ENCODE assay signal across 9 cellular contexts in the genomic region with DNA sequence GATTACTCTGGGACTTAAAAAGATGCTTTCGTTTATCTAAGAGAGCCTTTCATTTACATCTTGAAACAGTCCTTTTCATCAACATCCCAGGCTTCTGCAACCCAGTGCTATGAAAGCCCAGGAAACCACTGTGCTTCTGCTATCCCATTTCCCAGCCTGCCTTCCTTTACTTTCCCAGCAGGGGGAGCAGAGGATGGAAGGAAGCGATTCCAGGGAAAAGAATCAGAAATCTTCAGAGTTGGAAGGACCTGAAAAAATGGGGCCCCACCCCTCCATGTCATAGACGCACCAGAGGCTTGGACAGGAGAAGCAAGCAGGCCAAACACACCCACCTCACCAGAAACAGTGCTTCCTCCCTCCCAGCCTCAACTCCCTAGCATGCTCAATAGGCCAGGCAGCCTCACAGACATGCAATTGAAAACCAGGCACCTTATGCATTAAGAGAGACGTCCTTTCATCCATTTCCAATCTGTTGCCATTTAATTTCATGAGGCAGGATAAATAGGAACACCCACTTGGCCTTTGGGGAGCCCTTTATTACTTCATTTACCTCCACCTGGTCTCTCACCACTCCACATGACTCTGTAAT.
DNase-seq lines count a peak whose midpoint lies in the region; ATAC-seq and TF ChIP-seq lines count a peak whose summit lies in the region.
"Had no signal": no experiment of that assay in that cellular context is flagged by ENCODE, and none has a peak within 500 bp of the region (broad histone marks: within the 10 kb centered on the region; RNA-seq: fewer than 3 reads in every experiment).

No MANE protein-coding gene starts in this region.

- no peaks in the 10 kb centered on the region for H3K79me2 ChIP-seq in Loucy (ENCODE audit: insufficient read depth, low read length)

- H3K27me3 Mint-ChIP-seq in mesothelial cell of epicardium (ENCODE audit: low read depth) = peaks cover 15% of the 10 kb centered on the region

- peaks cover 28% of the 10 kb centered on the region for H3K9me3 Mint-ChIP-seq in mesothelial cell of epicardium

- H3F3A ChIP-seq in Loucy (ENCODE audit: low read depth) = no peaks in the 10 kb centered on the region

- no peaks in the 10 kb centered on the region for H3K36me3 Mint-ChIP-seq in mesothelial cell of epicardium

- no peaks in the 10 kb centered on the region for H3K9me2 ChIP-seq in Loucy (replicated peaks; ENCODE audit: low read depth, low read length)

- H3K36me3 ChIP-seq in BE2C (no peaks in the 10 kb centered on the region), Loucy (ENCODE audit: insufficient read depth, low read length) (no peaks in the 10 kb centered on the region)

- peaks cover 29% of the 10 kb centered on the region for H3K4me1 ChIP-seq in BE2C
- no peaks in the 10 kb centered on the region for H3K4me1 ChIP-seq in Loucy (ENCODE audit: insufficient read depth, low read length, poor library complexity, severe bottlenecking)

- H2AFZ ChIP-seq in Loucy (ENCODE audit: low read length) = no peak overlapping the region

- H3K9ac ChIP-seq in Loucy (ENCODE audit: low read depth, low read length, poor library complexity, severe bottlenecking) = no peak overlapping the region

- H3K4me3 ChIP-seq in BE2C (ENCODE audit: low read depth, low read length) (no peak overlapping the region), Loucy (ENCODE audit: low read length, poor library complexity, severe bottlenecking) (no peak overlapping the region)
- H3K4me3 ChIP-seq: lung had no signal

- H3K27ac Mint-ChIP-seq in mesothelial cell of epicardium = no peak overlapping the region

- peak; percentile 93 for TF ChIP-seq CTCF in BE2C (IDR thresholded peaks at IDR 0.05; ENCODE audit: low read depth, low read length)
- 0 out of 2 replicates have a peak, but pooled peaks have one; percentile 16 for TF ChIP-seq CTCF in Loucy (conservative IDR thresholded peaks at IDR 0.05; ENCODE audit: low read length)
- TF ChIP-seq CTCF in mesothelial cell of epicardium (IDR thresholded peaks at IDR 0.05; ENCODE audit: unreplicated experiment) = peak; percentile 68

- no peaks in the 10 kb centered on the region for H4K20me1 ChIP-seq in Loucy (ENCODE audit: insufficient read depth, low read length, poor library complexity, severe bottlenecking)

- H3K9me3 ChIP-seq in BE2C = 0 out of 2 replicates have a peak, but pooled peaks cover 2% of the 10 kb centered on the region
- H3K9me3 ChIP-seq in Loucy (ENCODE audit: insufficient read depth, low read depth, low read length) = peaks cover 10% of the 10 kb centered on the region; the same call in 1 of the 2 replicates

- H3K4me1 Mint-ChIP-seq in mesothelial cell of epicardium = no peaks in the 10 kb centered on the region

- H3K27me3 ChIP-seq in BE2C = no peaks in the 10 kb centered on the region
- H3K27me3 ChIP-seq in Loucy (ENCODE audit: insufficient read depth, low read length, poor library complexity, severe bottlenecking) = no peaks in the 10 kb centered on the region

- no peak overlapping the region for H3K4me3 Mint-ChIP-seq in mesothelial cell of epicardium

- DNase-seq in BE2C (peak; percentile 64), cerebellar cortex (ENCODE audit: low spot score) (peak; percentile 22), mesothelial cell of epicardium (ENCODE audit: low spot score in 2 of 2, unreplicated experiment in 2 of 2) (peak in 1 of 2 experiments; percentile 50), NCI-H446 treated with DMSO at 0.1 percent for 48 hours (lab: John Stamatoyannopoulos, UW) (no peak), T-helper 9 cell (no peak)
- no peak for DNase-seq in stimulated activated CD4-positive, alpha-beta T cell treated with anti-CD3 and anti-CD28 coated beads, Interleukin-4, amount 100 ng/mL, for 24 hours

- H3K4me2 ChIP-seq in Loucy (ENCODE audit: low read depth, low read length, poor library complexity, severe bottlenecking) = no peak overlapping the region

- no peak for ATAC-seq in GM19023 (IDR thresholded peaks at IDR 0.05; ENCODE audit: unreplicated experiment)

Comparison
In these comparisons a context has a peak if more than half of its experiments do, and no peak if none do; other contexts are left out.
1. DNase-seq: peak in BE2C (single experiment) and cerebellar cortex (single experiment); none in NCI-H446 treated with DMSO at 0.1 percent for 48 hours (single experiment), stimulated activated CD4-positive, alpha-beta T cell treated with anti-CD3 and anti-CD28 coated beads, Interleukin-4, amount 100 ng/mL, for 24 hours (single experiment) and T-helper 9 cell (single experiment).
2. CTCF ChIP-seq: peak in every context shown above with its lines; median percentile 93 in BE2C; 68 in mesothelial cell of epicardium; 16 in Loucy.